ENCODE assay signal across 8 cellular contexts in genomic region chr1:55215194-55216021, GRCh38. TPM values are rescaled to one million over a fixed set of nuclear protein-coding genes. Genes with fewer than 3 reads are reported as not detected.
A peak's percentile ranks its signal among the peaks of the same experiment; 100 is the strongest.
DNase-seq lines count a peak whose midpoint lies in the region; ATAC-seq and TF ChIP-seq lines count a peak whose summit lies in the region.

TSS of gene USP24 (minus strand) at chr1:55215364. CDS start at chr1:55215113, 251 bp downstream.

- peaks cover under 1% of the 10 kb centered on the region for H3K27me3 Mint-ChIP-seq in activated CD4-positive, alpha-beta T cell treated with anti-CD3 and anti-CD28 coated beads, Interleukin-2, amount 10 ng/mL, durations not matched to agents 24 days and 14 days

- peak within 1 kb of the TSS; percentile 93 for H3K27ac Mint-ChIP-seq in activated CD4-positive, alpha-beta T cell treated with anti-CD3 and anti-CD28 coated beads, Interleukin-2, amount 10 ng/mL, durations not matched to agents 24 days and 14 days

- H3K27ac ChIP-seq in colonic mucosa, result peak within 1 kb of the TSS; percentile 89

- peak within 1 kb of the TSS; percentile 81 for H3K4me3 ChIP-seq in AG09309 (ENCODE audit: control insufficient read depth, low read depth, low read length)
- peak within 1 kb of the TSS; percentile 74 for H3K4me3 ChIP-seq in colonic mucosa

- peaks cover 57% of the 10 kb centered on the region for H3K4me1 Mint-ChIP-seq in activated CD4-positive, alpha-beta T cell treated with anti-CD3 and anti-CD28 coated beads, Interleukin-2, amount 10 ng/mL, durations not matched to agents 24 days and 14 days

- intact Hi-C loops in activated CD4-positive, alpha-beta T cell treated with anti-CD3 and anti-CD28 coated beads, Interleukin-2, amount 10 ng/mL, durations not matched to agents 24 days and 14 days (cut with micrococcal nuclease), result loop anchor here (1.0 to 2.0 kb wide), 2 partner anchors 43 to 75 kb away; no protein-coding TSS in a partner anchor
- intact Hi-C loops in colonic mucosa (cut with DNase I), result loop anchor here (10.0 kb wide), 1 partner anchor 71 kb away; no protein-coding TSS in a partner anchor

- DNase-seq in AG09309 (ENCODE audit: low read depth) (no peak), NCI-H446 (lab: John Stamatoyannopoulos, UW) (peak; percentile 58 to 82), colonic mucosa (peak; percentile 89), left kidney (ENCODE audit: low read depth, low spot score) (peak; percentile 92)
- DNase-seq in activated CD4-positive, alpha-beta T cell treated with anti-CD3 and anti-CD28 coated beads, Interleukin-2, amount 10 ng/mL, durations not matched to agents 24 days and 14 days, result peak; percentile 96
- peak; percentile 80 to 81 for DNase-seq in stimulated activated CD4-positive, alpha-beta T cell treated with anti-CD3 and anti-CD28 coated beads, Interleukin-2, amount 100 ng/mL, for 24 hours

- peaks cover 14% of the 10 kb centered on the region for H3K4me1 ChIP-seq in colonic mucosa

- no peaks in the 10 kb centered on the region for H3K27me3 ChIP-seq in colonic mucosa

- TF ChIP-seq CTCF in AG09309 (IDR thresholded peaks at IDR 0.05; ENCODE audit: control insufficient read depth, insufficient read depth, low read depth, low read length, missing control alignments), result no peak
- no peak for TF ChIP-seq CTCF in colonic mucosa (IDR thresholded peaks at IDR 0.05)

- ATAC-seq in GM18907 (IDR thresholded peaks at IDR 0.05; ENCODE audit: unreplicated experiment) (peak; percentile 77), HG03108 (IDR thresholded peaks at IDR 0.05; ENCODE audit: unreplicated experiment) (peak; percentile 61)

- H3K9ac ChIP-seq in colonic mucosa (ENCODE audit: low read depth in 2 of 2, low read length in 2 of 2), result peak within 1 kb of the TSS; percentile 93 to 96

- H3K9me3 Mint-ChIP-seq in activated CD4-positive, alpha-beta T cell treated with anti-CD3 and anti-CD28 coated beads, Interleukin-2, amount 10 ng/mL, durations not matched to agents 24 days and 14 days, result no peaks in the 10 kb centered on the region

- H3K36me3 Mint-ChIP-seq in activated CD4-positive, alpha-beta T cell treated with anti-CD3 and anti-CD28 coated beads, Interleukin-2, amount 10 ng/mL, durations not matched to agents 24 days and 14 days (ENCODE audit: low read depth), result peaks cover 14% of the 10 kb centered on the region

- no peaks in the 10 kb centered on the region for H3K36me3 ChIP-seq in colonic mucosa

- peak within 1 kb of the TSS; percentile 97 for H3K4me3 Mint-ChIP-seq in activated CD4-positive, alpha-beta T cell treated with anti-CD3 and anti-CD28 coated beads, Interleukin-2, amount 10 ng/mL, durations not matched to agents 24 days and 14 days

- H3K9me3 ChIP-seq in colonic mucosa, result no peaks in the 10 kb centered on the region

RNA-seq across cellular contexts. Expression of gene USP24, which starts in this region (rescaled TPM):
- 48.4 and 49.5 TPM in 2 replicates for total RNA-seq in activated CD4-positive, alpha-beta T cell treated with anti-CD3 and anti-CD28 coated beads, Interleukin-2, amount 10 ng/mL, durations not matched to agents 24 days and 14 days
- total RNA-seq in colonic mucosa, result 10 to 100 TPM; 31.8 to 34.9 TPM
